7 cellular contexts compared by ENCODE assay signal in the genomic region with DNA sequence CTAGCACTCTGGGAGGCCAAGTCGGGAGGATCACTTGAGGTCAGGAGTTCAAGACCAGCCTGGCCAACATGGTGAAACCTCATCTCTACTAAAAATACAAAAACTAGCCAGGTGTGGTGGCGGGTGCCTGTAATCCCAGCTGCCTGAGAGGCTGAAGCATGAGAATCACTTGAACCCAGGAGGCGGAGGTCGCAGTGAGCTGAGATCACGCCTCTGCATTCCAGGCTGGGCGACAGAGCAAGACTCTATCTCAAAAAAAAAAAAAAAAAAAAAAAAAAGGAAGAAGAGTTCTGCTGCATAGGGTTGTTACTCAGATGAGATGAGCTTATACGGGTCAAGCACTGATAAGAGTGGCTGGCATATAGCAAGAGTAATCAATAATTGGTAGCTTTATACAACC. TPM values are rescaled to one million over a fixed set of nuclear protein-coding genes. Genes with fewer than 3 reads are reported as not detected.
DNase-seq lines count a peak whose midpoint lies in the region; FAIRE-seq and TF ChIP-seq lines count a peak whose summit lies in the region.
"Not testable (repeated sequence)": the region's sequence is repeated elsewhere in the genome, so short reads cannot be mapped to it uniquely, and the experiment has no call there.

No MANE protein-coding gene starts in this region.

- not testable (repeated sequence) for DNase-seq in RWPE1 (ENCODE audit: low spot score); epithelial cell of prostate (ENCODE audit: low read depth, low spot score); kidney; osteoblast (ENCODE audit: insufficient read length, low spot score, missing footprints); stomach

- CTCF ChIA-PET in RWPE1 (lab: Yijun Ruan, JAX) = not testable (repeated sequence)

- intact Hi-C loops in kidney (cut with DNase I); stomach (cut with DNase I; ENCODE audit: low total_unique reads): not testable (repeated sequence)

- H3K27me3 ChIP-seq in HUES48 (ENCODE audit: control insufficient read depth, insufficient read depth, low read length); osteoblast (ENCODE audit: insufficient read depth, low read length); stomach: not testable (repeated sequence)

- not testable (repeated sequence) for TF ChIP-seq CTCF in RWPE1 (conservative IDR thresholded peaks at IDR 0.05; ENCODE audit: low read depth); VCaP (conservative IDR thresholded peaks at IDR 0.05); kidney (IDR thresholded peaks at IDR 0.05; ENCODE audit: borderline replicate concordance, extremely low read depth, insufficient read depth); osteoblast (IDR thresholded peaks at IDR 0.05; ENCODE audit: extremely low read depth, low read depth, low read length); stomach (IDR thresholded peaks at IDR 0.05)

- peak overlapping the region; percentile 26 for H3K27ac ChIP-seq in HUES48 (ENCODE audit: low read depth, low read length)
- H3K27ac ChIP-seq in RWPE1 = peak overlapping the region; percentile 77
- H3K27ac ChIP-seq in VCaP = peak overlapping the region; percentile 52
- H3K27ac ChIP-seq in epithelial cell of prostate = peak overlapping the region; percentile 86
- peak overlapping the region; percentile 44 to 85 for H3K27ac ChIP-seq in kidney (ENCODE audit: low read depth in 2 of 2, low read length in 2 of 2)
- H3K27ac ChIP-seq in osteoblast (ENCODE audit: low read depth, low read length) = peak overlapping the region; percentile 29
- H3K27ac ChIP-seq in stomach = peak overlapping the region in 3 of 5 donors; percentile 21 to 60 (median 30)

- WGBS in stomach, 5 donors = 92 to 95% (median 93%) methylated on average over 7 of the region's 7 CpGs

- H3K4me1 ChIP-seq in HUES48 (ENCODE audit: control insufficient read depth, insufficient read depth, low read length) (peaks cover 36% of the 10 kb centered on the region), kidney (ENCODE audit: control insufficient read depth in 1 of 2, insufficient read depth in 1 of 2, low read depth in 1 of 2, low read length in 2 of 2) (peaks cover 52 to 78% of the 10 kb centered on the region in 2 donors), osteoblast (ENCODE audit: insufficient read depth, low read length) (peaks cover 73% of the 10 kb centered on the region), stomach (peaks cover 38 to 98% (median 75%) of the 10 kb centered on the region in 4 donors)

- H4K20me1 ChIP-seq in osteoblast (ENCODE audit: insufficient read depth, low read length) = peaks cover 31% of the 10 kb centered on the region

- not testable (repeated sequence) for H3K9ac ChIP-seq in HUES48 (ENCODE audit: low read depth, low read length); kidney (ENCODE audit: low read length in 2 of 2)

- H2AFZ ChIP-seq in osteoblast (ENCODE audit: low read length) = not testable (repeated sequence)

- H3K4me3 ChIP-seq in HUES48 (ENCODE audit: low read depth, low read length); kidney (ENCODE audit: low read length in 2 of 2); osteoblast (ENCODE audit: insufficient read depth, low read length); stomach: not testable (repeated sequence)

- H3K79me2 ChIP-seq in osteoblast (ENCODE audit: insufficient read depth, low read length) = peaks cover 74% of the 10 kb centered on the region

- not testable (repeated sequence) for TF ChIP-seq POLR2A in stomach (IDR thresholded peaks at IDR 0.05)

- POLR2A ChIA-PET in RWPE1 (lab: Yijun Ruan, JAX; ENCODE audit: low non-redundant PET) = not testable (repeated sequence)

- H3K9me3 ChIP-seq in HUES48 (ENCODE audit: control insufficient read depth, insufficient read depth, low read length); kidney (ENCODE audit: control insufficient read depth in 1 of 2, low read length in 2 of 2); osteoblast (ENCODE audit: low read depth, low read length); stomach: not testable (repeated sequence)

- H3K4me2 ChIP-seq in osteoblast (ENCODE audit: insufficient read depth, low read length) = not testable (repeated sequence)

- H3K36me3 ChIP-seq in HUES48 (ENCODE audit: control insufficient read depth, insufficient read depth, low read length); kidney (ENCODE audit: control insufficient read depth in 1 of 2, insufficient read depth in 2 of 2, low read length in 2 of 2); osteoblast (ENCODE audit: insufficient read depth, low read length); stomach: not testable (repeated sequence)

- FAIRE-seq in kidney (lab: Jason Lieb, UNC) = not testable (repeated sequence)

- TF ChIP-seq EP300 in stomach (IDR thresholded peaks at IDR 0.05) = not testable (repeated sequence)

RNA-seq across cellular contexts. Expression of a gene that starts 32.3 kb away (rescaled TPM):
- 59.4 TPM for total RNA-seq in kidney
- polyA plus RNA-seq in kidney (ENCODE audit: insufficient read depth, low read depth, low replicate concordance) = 28.2 TPM
- 32.1 and 38.7 TPM in 2 replicates for total RNA-seq in osteoblast
- total RNA-seq in stomach = 100 to 1,000 TPM in 1 of 5 donors, 10 to 100 TPM in 4; 33.8 to 154 (median 51.3) TPM
- polyA plus RNA-seq in stomach = 10 to 100 TPM; 13.3 to 24.2 (median 23.1) TPM

RNA-seq across cellular contexts. Expression of a gene that starts 32.7 kb away (rescaled TPM):
- total RNA-seq in kidney = 17.3 TPM
- 8.6 TPM for polyA plus RNA-seq in kidney (ENCODE audit: insufficient read depth, low read depth, low replicate concordance)
- total RNA-seq in osteoblast = 1.8 and 2.9 TPM in 2 replicates
- total RNA-seq in stomach = 10 to 100 TPM in 1 of 5 donors, 1 to 10 TPM in 3, not detected in 1; 1.1 to 16.5 (median 2.2) TPM
- 1 to 10 TPM; 1.6 to 6.4 (median 1.7) TPM for polyA plus RNA-seq in stomach

Comparison
In these comparisons a context has a peak if more than half of its experiments do, and no peak if none do; other contexts are left out.
1. H3K27ac ChIP-seq: peak in every context shown above with its lines; median percentile 86 in epithelial cell of prostate; 77 in RWPE1; 64 in kidney; 52 in VCaP; 30 in stomach; 29 in osteoblast; 26 in HUES48.